In genomic region chr10:114768394-114768786, GRCh38 we compare ENCODE assay signal across 8 cellular contexts. TPM values are rescaled to one million over a fixed set of nuclear protein-coding genes. Genes with fewer than 3 reads are reported as not detected.
DNase-seq lines count a peak whose midpoint lies in the region; ATAC-seq and TF ChIP-seq lines count a peak whose summit lies in the region.

No MANE protein-coding gene starts in this region.

- intact Hi-C loops in psoas muscle (cut with DNase I): loop anchor here in 1 of 2 donors (5.0 kb wide), 1 partner anchor 51 kb away; no protein-coding TSS in a partner anchor

- 4 to 8% (median 6%) methylated on average over 21 to 26 of the region's 26 CpGs for WGBS in psoas muscle, 3 donors

- H3K9me3 ChIP-seq in psoas muscle: no peaks in the 10 kb centered on the region

- H3K4me3 ChIP-seq in psoas muscle: peak overlapping the region; percentile 74

- ATAC-seq in esophagus mucosa (peak; percentile 19), psoas muscle (no peak), GM21737 (IDR thresholded peaks at IDR 0.05; ENCODE audit: unreplicated experiment) (no peak), GM18520 (IDR thresholded peaks at IDR 0.05; ENCODE audit: unreplicated experiment) (no peak)

- peaks cover 4% of the 10 kb centered on the region for H3K4me1 ChIP-seq in psoas muscle

- no peaks in the 10 kb centered on the region for H3K36me3 ChIP-seq in psoas muscle (ENCODE audit: insufficient read depth in 1 of 2, low read depth in 1 of 2)

- H3K27ac ChIP-seq in psoas muscle: no peak overlapping the region

- DNase-seq in EH (ENCODE audit: low read depth): peak; percentile 11
- DNase-seq in NCI-H69 (lab: John Stamatoyannopoulos, UW): peak; percentile 35
- no peak for DNase-seq in psoas muscle
- DNase-seq in NCI-H345 treated with DMSO at 0.1 percent for 48 hours (lab: John Stamatoyannopoulos, UW; ENCODE audit: unreplicated experiment): no peak
- DNase-seq in pons (ENCODE audit: low spot score): no peak

- peaks cover 0 to 46% (median 2%) of the 10 kb centered on the region in 3 donors for H3K27me3 ChIP-seq in psoas muscle (ENCODE audit: insufficient read depth in 3 of 3, low read length in 2 of 3)

- TF ChIP-seq CTCF in psoas muscle (IDR thresholded peaks at IDR 0.05): no peak

RNA-seq across cellular contexts. Expression of gene FHIP2A, which starts 53.2 kb away (rescaled TPM):
- total RNA-seq in esophagus mucosa: 7.9 TPM
- 10 to 100 TPM; 19.9 to 31.9 (median 26.0) TPM for total RNA-seq in psoas muscle
- 10 to 100 TPM in 1 of 3 donors, 1 to 10 TPM in 2; 3.4 to 12.8 (median 6.6) TPM for polyA plus RNA-seq in psoas muscle

Comparison
In these comparisons a context has a peak if more than half of its experiments do, and no peak if none do; other contexts are left out.
1. DNase-seq: peak in EH (single experiment) and NCI-H69 (single experiment); none in psoas muscle (0 of 2), NCI-H345 treated with DMSO at 0.1 percent for 48 hours (single experiment) and pons (single experiment).